22 cellular contexts compared by ENCODE assay signal in the genomic region with DNA sequence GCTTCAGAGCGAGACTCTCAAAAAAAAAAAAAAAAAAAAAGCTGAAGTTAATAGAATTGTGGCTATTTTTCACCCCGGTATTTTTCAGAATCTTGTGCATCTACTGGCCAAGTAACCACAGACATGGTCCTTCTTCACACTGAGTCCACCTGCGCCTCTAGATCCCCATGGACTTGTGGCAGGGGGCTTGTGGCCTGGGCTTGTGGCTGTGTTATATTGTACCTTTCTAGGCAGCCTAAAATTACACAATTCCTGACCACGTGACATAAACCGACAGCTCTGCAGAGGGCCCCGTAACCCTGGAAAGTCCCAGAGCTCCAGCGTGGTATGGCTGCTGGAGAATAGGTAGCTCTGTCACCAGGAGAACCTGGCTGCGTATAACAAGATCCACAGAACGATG. TPM values are rescaled to one million over a fixed set of nuclear protein-coding genes. Genes with fewer than 3 reads are reported as not detected.
DNase-seq lines count a peak whose midpoint lies in the region; ATAC-seq and TF ChIP-seq lines count a peak whose summit lies in the region.
"Had no signal": no experiment of that assay in that cellular context is flagged by ENCODE, and none has a peak within 500 bp of the region (broad histone marks: within the 10 kb centered on the region; RNA-seq: fewer than 3 reads in every experiment).

No MANE protein-coding gene starts in this region.

- no peaks in the 10 kb centered on the region for H3K36me3 Mint-ChIP-seq in immature natural killer cell

- no peaks in the 10 kb centered on the region for H3K4me1 Mint-ChIP-seq in immature natural killer cell
- H3K4me1 Mint-ChIP-seq: activated naive CD8-positive, alpha-beta T cell treated with anti-CD3 and anti-CD28 coated beads for 36 hours; T-helper 17 cell had no signal

- H3K9me3 Mint-ChIP-seq in immature natural killer cell = no peaks in the 10 kb centered on the region
- H3K9me3 Mint-ChIP-seq: activated naive CD8-positive, alpha-beta T cell treated with anti-CD3 and anti-CD28 coated beads for 36 hours had no signal

- no peaks in the 10 kb centered on the region for H3K4me1 ChIP-seq in left lung
- H3K4me1 ChIP-seq: right atrium auricular region, upper lobe of left lung had no signal

- no peak overlapping the region for H3K27ac ChIP-seq in left lung
- H3K27ac ChIP-seq: right atrium auricular region, upper lobe of left lung had no signal

- TF ChIP-seq CTCF in left lung (IDR thresholded peaks at IDR 0.05) = no peak

- no peaks in the 10 kb centered on the region for H3K27me3 Mint-ChIP-seq in immature natural killer cell (ENCODE audit: low read depth in 3 of 3)
- H3K27me3 Mint-ChIP-seq: activated naive CD8-positive, alpha-beta T cell treated with anti-CD3 and anti-CD28 coated beads for 36 hours; T-helper 17 cell had no signal

- no peak overlapping the region for H3K27ac Mint-ChIP-seq in immature natural killer cell
- H3K27ac Mint-ChIP-seq: activated CD8-positive, alpha-beta T cell treated with anti-CD3 and anti-CD28 coated beads, Interleukin-2, amount 10 ng/mL, durations not matched to agents 7 days and 5 days; activated naive CD8-positive, alpha-beta T cell treated with anti-CD3 and anti-CD28 coated beads for 36 hours; T-helper 17 cell had no signal

- intact Hi-C loops in left lung (cut with DNase I) = no loop called here

- ATAC-seq in left lung = no peak
- ATAC-seq: activated CD8-positive, alpha-beta T cell treated with anti-CD3 and anti-CD28 coated beads, Interleukin-2, amount 10 ng/mL, durations not matched to agents 7 days and 5 days; stimulated activated naive CD8-positive, alpha-beta T cell treated with anti-CD3 and anti-CD28 coated beads, Interleukin-15, Interleukin-2, amounts not matched to agents 100 U/mL and 50 U/mL, for 24 hours; T-helper 17 cell had no signal

- no peaks in the 10 kb centered on the region for H3K36me3 ChIP-seq in left lung
- H3K36me3 ChIP-seq: BLaER1 treated with 17β-estradiol and CSF1 and Interleukin-3, amounts not matched to agents 10 nM and 100 nM; right atrium auricular region; upper lobe of left lung had no signal

- no peak overlapping the region for H3K4me3 Mint-ChIP-seq in immature natural killer cell
- H3K4me3 Mint-ChIP-seq: activated CD8-positive, alpha-beta T cell treated with anti-CD3 and anti-CD28 coated beads, Interleukin-2, amount 10 ng/mL, durations not matched to agents 7 days and 5 days; activated naive CD8-positive, alpha-beta T cell treated with anti-CD3 and anti-CD28 coated beads for 36 hours; T-helper 17 cell had no signal

- H3K27me3 ChIP-seq in left lung = no peaks in the 10 kb centered on the region
- H3K27me3 ChIP-seq: BLaER1 treated with 17β-estradiol and CSF1 and Interleukin-3, amounts not matched to agents 10 nM and 100 nM; right atrium auricular region; upper lobe of left lung had no signal

- no peaks in the 10 kb centered on the region for H3K9me3 ChIP-seq in left lung
- H3K9me3 ChIP-seq: BLaER1 treated with 17β-estradiol and CSF1 and Interleukin-3, amounts not matched to agents 10 nM and 100 nM; right atrium auricular region; upper lobe of left lung had no signal

- DNase-seq in NK-92 treated with Interleukin-12 subunit alpha and Interleukin-12 subunit beta, amount 100 ng/mL, for 24 hours (lab: John Stamatoyannopoulos, UW) = peak; percentile 63
- DNase-seq in NK-92 (lab: John Stamatoyannopoulos, UW; ENCODE audit: unreplicated experiment) = no peak
- peak; percentile 34 for DNase-seq in SKM-1 (lab: John Stamatoyannopoulos, UW; ENCODE audit: unreplicated experiment)
- DNase-seq in kidney tubule cell (ENCODE audit: low spot score) = peak; percentile 33
- no peak for DNase-seq in immature natural killer cell
- DNase-seq in left lung = no peak
- DNase-seq: activated CD4-positive, CD25-positive, alpha-beta regulatory T cell; activated CD8-positive, alpha-beta T cell treated with anti-CD3 and anti-CD28 coated beads, Interleukin-2, amount 10 ng/mL, durations not matched to agents 7 days and 5 days; activated naive CD8-positive, alpha-beta T cell treated with anti-CD3 and anti-CD28 coated beads for 36 hours; activated T-cell treated with anti-CD3 and anti-CD28 coated beads, Interleukin-2, amount 50 U/mL, for 48 hours; dermis blood vessel endothelial cell; DMS 273 treated with DMSO at 0.1 percent for 48 hours; erythroblast; KBM-7; nucleus accumbens; stimulated activated naive CD8-positive, alpha-beta T cell treated with anti-CD3 and anti-CD28 coated beads, Interleukin-15, Interleukin-2, amounts not matched to agents 100 U/mL and 50 U/mL, for 24 hours; T-helper 17 cell had no signal

- no peak overlapping the region for H3K4me3 ChIP-seq in left lung
- H3K4me3 ChIP-seq: BLaER1 treated with 17β-estradiol and CSF1 and Interleukin-3, amounts not matched to agents 10 nM and 100 nM; right atrium auricular region; upper lobe of left lung had no signal

RNA-seq across cellular contexts. Expression of gene NAALADL1, which starts 10.9 kb away (rescaled TPM):
- polyA plus RNA-seq in immature natural killer cell = 100 to 1,000 TPM in 1 of 3 donors, 10 to 100 TPM in 2; 64.4 to 103 (median 88.7) TPM
- 10 to 100 TPM in 1 of 2 donors, 1 to 10 TPM in 1; 8.5 to 10.4 TPM for total RNA-seq in left lung
- total RNA-seq: A172, H4 had no signal

RNA-seq across cellular contexts. Expression of gene CDCA5, which starts 14.6 kb away (rescaled TPM):
- 1 to 10 TPM; 1.8 to 2.9 (median 2.4) TPM for polyA plus RNA-seq in immature natural killer cell
- total RNA-seq in left lung = 10 to 100 TPM in 1 of 2 donors, 1 to 10 TPM in 1; 7.1 to 11.3 TPM

RNA-seq across cellular contexts. Expression of gene ZFPL1, which starts 14.8 kb away (rescaled TPM):
- 10 to 100 TPM; 28.3 to 31.2 (median 29.8) TPM for polyA plus RNA-seq in immature natural killer cell
- 10 to 100 TPM; 32.6 to 36.4 TPM for total RNA-seq in left lung

RNA-seq across cellular contexts. Expression of gene VPS51, which starts 26.8 kb away (rescaled TPM):
- polyA plus RNA-seq in immature natural killer cell = 100 to 1,000 TPM in 1 of 3 donors, 10 to 100 TPM in 2; 70.3 to 102 (median 87.7) TPM
- total RNA-seq in left lung = 10 to 100 TPM; 79.4 to 86.8 TPM

RNA-seq across cellular contexts. Expression of gene SAC3D1, which starts 28.2 kb away (rescaled TPM):
- 10 to 100 TPM in 1 of 3 donors, 1 to 10 TPM in 2; 3.8 to 11.7 (median 9.2) TPM for polyA plus RNA-seq in immature natural killer cell
- total RNA-seq in left lung = 10 to 100 TPM; 13.2 to 15.4 TPM

Comparison
In these comparisons a context has a peak if more than half of its experiments do, and no peak if none do; other contexts are left out.
1. DNase-seq: peak in NK-92 treated with Interleukin-12 subunit alpha and Interleukin-12 subunit beta, amount 100 ng/mL, for 24 hours (single experiment), SKM-1 (single experiment) and kidney tubule cell (single experiment); none in NK-92 (single experiment), immature natural killer cell (0 of 3) and left lung (0 of 2).